1 cellular context compared by ENCODE assay signal in genomic region chr3:188272481-188273372, GRCh38.
TF ChIP-seq lines count a peak whose summit lies in the region.

No MANE protein-coding gene starts in this region.

TF ChIP-seq in HEK293, 187 proteins besides CTCF, POLR2A, EP300 and RAD21 (continued from another document and continues in another):
- TF ChIP-seq, protein P1, sequence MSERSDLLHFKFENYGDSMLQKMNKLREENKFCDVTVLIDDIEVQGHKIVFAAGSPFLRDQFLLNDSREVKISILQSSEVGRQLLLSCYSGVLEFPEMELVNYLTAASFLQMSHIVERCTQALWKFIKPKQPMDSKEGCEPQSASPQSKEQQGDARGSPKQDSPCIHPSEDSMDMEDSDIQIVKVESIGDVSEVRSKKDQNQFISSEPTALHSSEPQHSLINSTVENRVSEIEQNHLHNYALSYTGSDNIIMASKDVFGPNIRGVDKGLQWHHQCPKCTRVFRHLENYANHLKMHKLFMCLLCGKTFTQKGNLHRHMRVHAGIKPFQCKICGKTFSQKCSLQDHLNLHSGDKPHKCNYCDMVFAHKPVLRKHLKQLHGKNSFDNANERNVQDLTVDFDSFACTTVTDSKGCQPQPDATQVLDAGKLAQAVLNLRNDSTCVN (tag by site-specific recombination; optimal IDR thresholded peaks at IDR 0.05): no peak
- TF ChIP-seq ZNF169 (tag by site-specific recombination; IDR thresholded peaks at IDR 0.05): no peak
- no peak for TF ChIP-seq ZNF350 (tag by site-specific recombination; IDR thresholded peaks at IDR 0.05)
- 0 out of 2 replicates have a peak, but pooled peaks have one; percentile 40 for TF ChIP-seq OVOL3 (tag by site-specific recombination; IDR thresholded peaks at IDR 0.05)
- no peak for TF ChIP-seq ZNF221 (tag by site-specific recombination; IDR thresholded peaks at IDR 0.05; ENCODE audit: borderline replicate concordance)
- TF ChIP-seq KLF17 (tag by site-specific recombination; IDR thresholded peaks at IDR 0.05): peak; percentile 59; the same call in 1 of the 2 replicates
- TF ChIP-seq, protein P2, sequence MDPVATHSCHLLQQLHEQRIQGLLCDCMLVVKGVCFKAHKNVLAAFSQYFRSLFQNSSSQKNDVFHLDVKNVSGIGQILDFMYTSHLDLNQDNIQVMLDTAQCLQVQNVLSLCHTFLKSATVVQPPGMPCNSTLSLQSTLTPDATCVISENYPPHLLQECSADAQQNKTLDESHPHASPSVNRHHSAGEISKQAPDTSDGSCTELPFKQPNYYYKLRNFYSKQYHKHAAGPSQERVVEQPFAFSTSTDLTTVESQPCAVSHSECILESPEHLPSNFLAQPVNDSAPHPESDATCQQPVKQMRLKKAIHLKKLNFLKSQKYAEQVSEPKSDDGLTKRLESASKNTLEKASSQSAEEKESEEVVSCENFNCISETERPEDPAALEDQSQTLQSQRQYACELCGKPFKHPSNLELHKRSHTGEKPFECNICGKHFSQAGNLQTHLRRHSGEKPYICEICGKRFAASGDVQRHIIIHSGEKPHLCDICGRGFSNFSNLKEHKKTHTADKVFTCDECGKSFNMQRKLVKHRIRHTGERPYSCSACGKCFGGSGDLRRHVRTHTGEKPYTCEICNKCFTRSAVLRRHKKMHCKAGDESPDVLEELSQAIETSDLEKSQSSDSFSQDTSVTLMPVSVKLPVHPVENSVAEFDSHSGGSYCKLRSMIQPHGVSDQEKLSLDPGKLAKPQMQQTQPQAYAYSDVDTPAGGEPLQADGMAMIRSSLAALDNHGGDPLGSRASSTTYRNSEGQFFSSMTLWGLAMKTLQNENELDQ (tag by site-specific recombination; IDR thresholded peaks at IDR 0.05; ENCODE audit: low read depth): no peak
- TF ChIP-seq, protein P3, sequence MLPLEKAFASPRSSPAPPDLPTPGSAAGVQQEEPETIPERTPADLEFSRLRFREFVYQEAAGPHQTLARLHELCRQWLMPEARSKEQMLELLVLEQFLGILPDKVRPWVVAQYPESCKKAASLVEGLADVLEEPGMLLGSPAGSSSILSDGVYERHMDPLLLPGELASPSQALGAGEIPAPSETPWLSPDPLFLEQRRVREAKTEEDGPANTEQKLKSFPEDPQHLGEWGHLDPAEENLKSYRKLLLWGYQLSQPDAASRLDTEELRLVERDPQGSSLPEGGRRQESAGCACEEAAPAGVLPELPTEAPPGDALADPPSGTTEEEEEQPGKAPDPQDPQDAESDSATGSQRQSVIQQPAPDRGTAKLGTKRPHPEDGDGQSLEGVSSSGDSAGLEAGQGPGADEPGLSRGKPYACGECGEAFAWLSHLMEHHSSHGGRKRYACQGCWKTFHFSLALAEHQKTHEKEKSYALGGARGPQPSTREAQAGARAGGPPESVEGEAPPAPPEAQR (tag by site-specific recombination; IDR thresholded peaks at IDR 0.05): no peak
- no peak for TF ChIP-seq ZNF571 (tag by site-specific recombination; IDR thresholded peaks at IDR 0.05)
- TF ChIP-seq KLF16 (tag by site-specific recombination; IDR thresholded peaks at IDR 0.05): no peak; the same call in 1 of the 2 replicates
- TF ChIP-seq ZNF121 (tag by site-specific recombination; IDR thresholded peaks at IDR 0.05): no peak
- TF ChIP-seq IKZF3 (tag by site-specific recombination; IDR thresholded peaks at IDR 0.05): peak; percentile 76
- TF ChIP-seq ZBTB1 (tag by site-specific recombination; IDR thresholded peaks at IDR 0.05): 0 out of 2 replicates have a peak, but pooled peaks have one; percentile 12
- TF ChIP-seq, protein P4, sequence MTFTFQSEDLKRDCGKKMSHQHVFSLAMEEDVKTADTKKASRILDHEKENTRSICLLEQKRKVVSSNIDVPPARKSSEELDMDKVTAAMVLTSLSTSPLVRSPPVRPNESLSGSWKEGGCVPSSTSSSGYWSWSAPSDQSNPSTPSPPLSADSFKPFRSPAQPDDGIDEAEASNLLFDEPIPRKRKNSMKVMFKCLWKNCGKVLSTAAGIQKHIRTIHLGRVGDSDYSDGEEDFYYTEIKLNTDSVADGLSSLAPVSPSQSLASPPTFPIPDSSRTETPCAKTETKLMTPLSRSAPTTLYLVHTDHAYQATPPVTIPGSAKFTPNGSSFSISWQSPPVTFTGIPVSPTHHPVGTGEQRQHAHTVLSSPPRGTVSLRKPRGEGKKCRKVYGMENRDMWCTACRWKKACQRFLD (tag by site-specific recombination; IDR thresholded peaks at IDR 0.05): no peak
- no peak for TF ChIP-seq SCRT1 (tag by site-specific recombination; IDR thresholded peaks at IDR 0.05; ENCODE audit: borderline replicate concordance)
- no peak for TF ChIP-seq ZNF292 (tag by site-specific recombination; IDR thresholded peaks at IDR 0.05; ENCODE audit: borderline replicate concordance, low read depth)
- TF ChIP-seq ZNF837 (tag by site-specific recombination; IDR thresholded peaks at IDR 0.05): no peak
- no peak for TF ChIP-seq ZNF654 (tag by site-specific recombination; IDR thresholded peaks at IDR 0.05; ENCODE audit: low read depth)
- TF ChIP-seq, protein P5, sequence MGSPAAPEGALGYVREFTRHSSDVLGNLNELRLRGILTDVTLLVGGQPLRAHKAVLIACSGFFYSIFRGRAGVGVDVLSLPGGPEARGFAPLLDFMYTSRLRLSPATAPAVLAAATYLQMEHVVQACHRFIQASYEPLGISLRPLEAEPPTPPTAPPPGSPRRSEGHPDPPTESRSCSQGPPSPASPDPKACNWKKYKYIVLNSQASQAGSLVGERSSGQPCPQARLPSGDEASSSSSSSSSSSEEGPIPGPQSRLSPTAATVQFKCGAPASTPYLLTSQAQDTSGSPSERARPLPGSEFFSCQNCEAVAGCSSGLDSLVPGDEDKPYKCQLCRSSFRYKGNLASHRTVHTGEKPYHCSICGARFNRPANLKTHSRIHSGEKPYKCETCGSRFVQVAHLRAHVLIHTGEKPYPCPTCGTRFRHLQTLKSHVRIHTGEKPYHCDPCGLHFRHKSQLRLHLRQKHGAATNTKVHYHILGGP (tag by site-specific recombination; IDR thresholded peaks at IDR 0.05): peak; percentile 61; the same call in 1 of the 2 replicates
- TF ChIP-seq ZNF223 (tag by site-specific recombination; IDR thresholded peaks at IDR 0.05): no peak
- no peak for TF ChIP-seq ZNF266 (tag by site-specific recombination; IDR thresholded peaks at IDR 0.05; ENCODE audit: low read depth)
- TF ChIP-seq ZNF184 (tag by site-specific recombination; IDR thresholded peaks at IDR 0.05): peak; percentile 21; the same call in 1 of the 2 replicates
- TF ChIP-seq SP7 (tag by site-specific recombination; IDR thresholded peaks at IDR 0.05): peak; percentile 86
- TF ChIP-seq, protein P6, sequence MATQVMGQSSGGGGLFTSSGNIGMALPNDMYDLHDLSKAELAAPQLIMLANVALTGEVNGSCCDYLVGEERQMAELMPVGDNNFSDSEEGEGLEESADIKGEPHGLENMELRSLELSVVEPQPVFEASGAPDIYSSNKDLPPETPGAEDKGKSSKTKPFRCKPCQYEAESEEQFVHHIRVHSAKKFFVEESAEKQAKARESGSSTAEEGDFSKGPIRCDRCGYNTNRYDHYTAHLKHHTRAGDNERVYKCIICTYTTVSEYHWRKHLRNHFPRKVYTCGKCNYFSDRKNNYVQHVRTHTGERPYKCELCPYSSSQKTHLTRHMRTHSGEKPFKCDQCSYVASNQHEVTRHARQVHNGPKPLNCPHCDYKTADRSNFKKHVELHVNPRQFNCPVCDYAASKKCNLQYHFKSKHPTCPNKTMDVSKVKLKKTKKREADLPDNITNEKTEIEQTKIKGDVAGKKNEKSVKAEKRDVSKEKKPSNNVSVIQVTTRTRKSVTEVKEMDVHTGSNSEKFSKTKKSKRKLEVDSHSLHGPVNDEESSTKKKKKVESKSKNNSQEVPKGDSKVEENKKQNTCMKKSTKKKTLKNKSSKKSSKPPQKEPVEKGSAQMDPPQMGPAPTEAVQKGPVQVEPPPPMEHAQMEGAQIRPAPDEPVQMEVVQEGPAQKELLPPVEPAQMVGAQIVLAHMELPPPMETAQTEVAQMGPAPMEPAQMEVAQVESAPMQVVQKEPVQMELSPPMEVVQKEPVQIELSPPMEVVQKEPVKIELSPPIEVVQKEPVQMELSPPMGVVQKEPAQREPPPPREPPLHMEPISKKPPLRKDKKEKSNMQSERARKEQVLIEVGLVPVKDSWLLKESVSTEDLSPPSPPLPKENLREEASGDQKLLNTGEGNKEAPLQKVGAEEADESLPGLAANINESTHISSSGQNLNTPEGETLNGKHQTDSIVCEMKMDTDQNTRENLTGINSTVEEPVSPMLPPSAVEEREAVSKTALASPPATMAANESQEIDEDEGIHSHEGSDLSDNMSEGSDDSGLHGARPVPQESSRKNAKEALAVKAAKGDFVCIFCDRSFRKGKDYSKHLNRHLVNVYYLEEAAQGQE (tag by site-specific recombination; IDR thresholded peaks at IDR 0.05): no peak
- TF ChIP-seq ZNF366 (tag by site-specific recombination; conservative IDR thresholded peaks at IDR 0.05): peak; percentile 92
- no peak for TF ChIP-seq KLF7 (tag by site-specific recombination; IDR thresholded peaks at IDR 0.05; ENCODE audit: borderline replicate concordance)
- TF ChIP-seq PRDM4 (tag by site-specific recombination; IDR thresholded peaks at IDR 0.05): peak; percentile 61
- peak; percentile 66 for TF ChIP-seq KLF10 (tag by site-specific recombination; IDR thresholded peaks at IDR 0.05)
- no peak for TF ChIP-seq ZNF16 (tag by site-specific recombination; IDR thresholded peaks at IDR 0.05; ENCODE audit: low read depth)
- TF ChIP-seq ZNF488 (tag by site-specific recombination; IDR thresholded peaks at IDR 0.05): peak; percentile 77
- TF ChIP-seq ELK4 (IDR thresholded peaks at IDR 0.05; ENCODE audit: borderline replicate concordance, low read depth, low read length): no peak
- TF ChIP-seq ZNF555 (tag by site-specific recombination; conservative IDR thresholded peaks at IDR 0.05): no peak
- no peak for TF ChIP-seq ZNF174 (tag by site-specific recombination; IDR thresholded peaks at IDR 0.05)
- TF ChIP-seq ZNF10 (tag by site-specific recombination; IDR thresholded peaks at IDR 0.05): no peak
- TF ChIP-seq ZNF398 (tag by site-specific recombination; IDR thresholded peaks at IDR 0.05): no peak
- TF ChIP-seq, protein P7, sequence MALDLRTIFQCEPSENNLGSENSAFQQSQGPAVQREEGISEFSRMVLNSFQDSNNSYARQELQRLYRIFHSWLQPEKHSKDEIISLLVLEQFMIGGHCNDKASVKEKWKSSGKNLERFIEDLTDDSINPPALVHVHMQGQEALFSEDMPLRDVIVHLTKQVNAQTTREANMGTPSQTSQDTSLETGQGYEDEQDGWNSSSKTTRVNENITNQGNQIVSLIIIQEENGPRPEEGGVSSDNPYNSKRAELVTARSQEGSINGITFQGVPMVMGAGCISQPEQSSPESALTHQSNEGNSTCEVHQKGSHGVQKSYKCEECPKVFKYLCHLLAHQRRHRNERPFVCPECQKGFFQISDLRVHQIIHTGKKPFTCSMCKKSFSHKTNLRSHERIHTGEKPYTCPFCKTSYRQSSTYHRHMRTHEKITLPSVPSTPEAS (tag by site-specific recombination; IDR thresholded peaks at IDR 0.05): peak; percentile 45; the same call in 1 of the 2 replicates
